In genomic region chr12:110637869-110638441, GRCh38 we compare ENCODE assay signal across 1 cellular context.
TF ChIP-seq lines count a peak whose summit lies in the region.

No MANE protein-coding gene starts in this region.

TF ChIP-seq in GM12878, 131 proteins besides CTCF, POLR2A, EP300 and RAD21:
- TF ChIP-seq TBL1XR1 (IDR thresholded peaks at IDR 0.05; ENCODE audit: low read depth, low read length) (no peak), MYC (IDR thresholded peaks at IDR 0.05; ENCODE audit: insufficient read depth, insufficient read length, insufficient replicate concordance, low read length, severe bottlenecking) (no peak), DPF2 (IDR thresholded peaks at IDR 0.05) (no peak)
